20 cellular contexts compared by ENCODE assay signal in genomic region chr1:206646504-206646903, GRCh38.
"Had no signal": no experiment of that assay in that cellular context is flagged by ENCODE, and none has a peak within 500 bp of the region (broad histone marks: within the 10 kb centered on the region; RNA-seq: fewer than 3 reads in every experiment).

No MANE protein-coding gene starts in this region.

- H3K27ac ChIP-seq: SJSA1, SK-N-MC had no signal

- H3K4me1 ChIP-seq: SJSA1 had no signal

- H3K4me3 ChIP-seq: SJSA1, SK-N-MC had no signal

- DNase-seq: Karpas-422, KG1, NCI-H1092, NCI-H1105 treated with DMSO at 0.1 percent for 48 hours, NCI-H1417 treated with DMSO at 0.1 percent for 48 hours, NCI-H146, NCI-H1694 treated with DMSO at 0.1 percent for 48 hours, NCI-H2081, NCI-H2107, NCI-H2171 treated with DMSO at 0.1 percent for 48 hours, NCI-H345, NCI-H446 treated with DMSO at 0.1 percent for 48 hours, NCI-H510A treated with DMSO at 0.1 percent for 48 hours, NCI-H526, NCI-H82, Right ventricle myocardium superior, RPMI8226, SIG-M5 had no signal

- H3K27me3 ChIP-seq: SJSA1 had no signal
